20 cellular contexts compared by ENCODE assay signal in the genomic region with DNA sequence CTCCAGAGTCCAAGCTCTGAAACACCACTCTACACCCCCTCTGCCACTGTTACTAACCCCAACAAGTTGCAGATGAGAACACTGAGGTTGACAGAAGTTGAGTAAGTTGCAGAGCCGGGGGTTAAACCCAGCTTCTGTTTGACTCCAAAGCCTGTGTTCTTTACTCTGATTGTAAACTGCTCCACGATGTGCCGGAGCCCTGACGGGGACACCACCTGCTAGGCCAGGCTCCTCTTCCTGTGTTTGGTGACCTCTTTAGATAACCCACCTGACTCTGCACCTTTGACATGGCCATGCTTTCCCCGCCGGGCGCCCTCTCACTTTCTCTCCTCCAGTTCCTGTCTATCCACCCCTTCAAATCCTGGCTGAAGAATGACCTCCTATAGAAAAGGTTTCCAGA.
DNase-seq lines count a peak whose midpoint lies in the region; ATAC-seq, FAIRE-seq and TF ChIP-seq lines count a peak whose summit lies in the region.
"Had no signal": no experiment of that assay in that cellular context is flagged by ENCODE, and none has a peak within 500 bp of the region (broad histone marks: within the 10 kb centered on the region; RNA-seq: fewer than 3 reads in every experiment).

No MANE protein-coding gene starts in this region.

- TF ChIP-seq EP300 in H1 (IDR thresholded peaks at IDR 0.05; ENCODE audit: borderline replicate concordance in 1 of 2, low read depth in 2 of 2, low read length in 2 of 2), result no peak

- no peak overlapping the region for H3K27ac Mint-ChIP-seq in GM23338
- peak overlapping the region; percentile 71 for H3K27ac Mint-ChIP-seq in stimulated activated naive B cell treated with anti-CD40 and anti-IgM and Interleukin-4, amounts not matched to agents 10 μg/mL and 1 μg/mL and 100 μg/mL, for 72 hours
- H3K27ac Mint-ChIP-seq: CD8-positive, alpha-beta T cell had no signal

- no peak overlapping the region for H2BK20ac ChIP-seq in H1 (ENCODE audit: low read length)

- CTCF ChIA-PET in H1 (lab: Charles Lee; ENCODE audit: partially characterized antibody), result interaction anchor here (0.9 to 2.9 kb wide), 6 partner anchors 13 to 64 kb away, joined by 3 to 17 read pairs (median 6); no protein-coding TSS in a partner anchor

- H3K27me3 ChIP-seq in GM23338 (ENCODE audit: insufficient read depth) (no peaks in the 10 kb centered on the region), OCI-LY3 (ENCODE audit: low read depth, low read length) (no peaks in the 10 kb centered on the region), H1 (replicated peaks in 1 of 4; ENCODE audit: control insufficient read depth in 3 of 4, extremely low read depth in 1 of 4, insufficient read depth in 3 of 4, low read length in 3 of 4) (no peaks in the 10 kb centered on the region), uterus (no peaks in the 10 kb centered on the region)
- H3K27me3 ChIP-seq: BLaER1 treated with 17β-estradiol and CSF1 and Interleukin-3, amounts not matched to agents 10 nM and 100 nM had no signal

- H3K27ac ChIP-seq in GM23338 (ENCODE audit: low read depth), result no peak overlapping the region
- H3K27ac ChIP-seq in OCI-LY3 (ENCODE audit: low read length), result peak overlapping the region; percentile 40
- H3K27ac ChIP-seq in H1 (ENCODE audit: low read depth, low read length), result no peak overlapping the region
- no peak overlapping the region for H3K27ac ChIP-seq in uterus
- H3K27ac ChIP-seq: A549; BLaER1 treated with 17β-estradiol and CSF1 and Interleukin-3, amounts not matched to agents 10 nM and 100 nM had no signal

- no peak overlapping the region for H3K4ac ChIP-seq in H1 (replicated peaks; ENCODE audit: insufficient read length, low read depth, low read length)

- H2AFZ ChIP-seq in GM23338 (peak overlapping the region; percentile 60; the same call in 1 of the 2 replicates), OCI-LY3 (ENCODE audit: low read depth, low read length) (no peak overlapping the region), H1 (ENCODE audit: low read length) (0 out of 2 replicates have a peak overlapping the region, but pooled peaks have one; percentile 66)

- H3K4me1 ChIP-seq in GM23338 (ENCODE audit: insufficient read depth), result peaks cover 26% of the 10 kb centered on the region
- H3K4me1 ChIP-seq in OCI-LY3 (ENCODE audit: low read length), result peaks cover 58% of the 10 kb centered on the region
- H3K4me1 ChIP-seq in H1 (replicated peaks in 1 of 4; ENCODE audit: control insufficient read depth in 3 of 4, insufficient read depth in 4 of 4, low read length in 3 of 4), result peaks cover 0 to 8% (median 3%) of the 10 kb centered on the region in 4 experiments; a peak in 4 of 7 replicates
- no peaks in the 10 kb centered on the region for H3K4me1 ChIP-seq in uterus

- DNase-seq in GM23338 (ENCODE audit: low spot score), result no peak
- no peak for DNase-seq in H1 (ENCODE audit: low read depth in 1 of 2, low spot score in 2 of 2)
- no peak for DNase-seq in stimulated activated naive B cell treated with anti-CD40 and anti-IgM and Interleukin-4, amounts not matched to agents 10 μg/mL and 1 μg/mL and 100 μg/mL, for 72 hours
- no peak for DNase-seq in uterus
- no peak for DNase-seq in NCI-H2196 treated with DMSO at 0.1 percent for 48 hours (lab: John Stamatoyannopoulos, UW; ENCODE audit: unreplicated experiment)
- DNase-seq: Calu3, DMS53, HCEC 1CT, IMR-90, Karpas-422, NCI-H1092, NCI-H1694 treated with DMSO at 0.1 percent for 48 hours, NCI-H226, NCI-H524 treated with DMSO at 0.1 percent for 48 hours had no signal

- H3K4me1 Mint-ChIP-seq in GM23338, result peaks cover 28% of the 10 kb centered on the region
- peaks cover 73 to 94% of the 10 kb centered on the region in 2 donors for H3K4me1 Mint-ChIP-seq in stimulated activated naive B cell treated with anti-CD40 and anti-IgM and Interleukin-4, amounts not matched to agents 10 μg/mL and 1 μg/mL and 100 μg/mL, for 72 hours

- H4K20me1 ChIP-seq in GM23338 (replicated peaks; ENCODE audit: insufficient read depth), result no peaks in the 10 kb centered on the region
- H4K20me1 ChIP-seq in OCI-LY3 (ENCODE audit: insufficient read depth, low read length), result peaks cover 77% of the 10 kb centered on the region
- no peaks in the 10 kb centered on the region for H4K20me1 ChIP-seq in H1 (replicated peaks in 1 of 2; ENCODE audit: control insufficient read depth in 1 of 2, insufficient read depth in 2 of 2, low read length in 2 of 2)

- no peaks in the 10 kb centered on the region for H3K36me3 ChIP-seq in GM23338 (ENCODE audit: insufficient read depth)
- peaks cover 90% of the 10 kb centered on the region for H3K36me3 ChIP-seq in OCI-LY3 (replicated peaks; ENCODE audit: low read depth, low read length)
- no peaks in the 10 kb centered on the region for H3K36me3 ChIP-seq in H1 (ENCODE audit: control insufficient read depth in 2 of 4, insufficient read depth in 4 of 4, low read length in 3 of 4)
- H3K36me3 ChIP-seq in uterus, result no peaks in the 10 kb centered on the region

- no peak overlapping the region for H3K56ac ChIP-seq in H1 (replicated peaks; ENCODE audit: insufficient read length, low read depth, low read length)

- no peak overlapping the region for H4K8ac ChIP-seq in H1 (ENCODE audit: extremely low read depth, insufficient read depth, low read length)

- no peak overlapping the region for H3K23ac ChIP-seq in H1 (ENCODE audit: insufficient read length)

- H3K4me3 ChIP-seq in GM23338 (no peak overlapping the region), OCI-LY3 (ENCODE audit: low read length) (no peak overlapping the region), H1 (ENCODE audit: extremely low read depth in 1 of 4, insufficient read depth in 2 of 4, low read depth in 3 of 4, low read length in 4 of 4) (no peak overlapping the region), uterus (no peak overlapping the region)
- H3K4me3 ChIP-seq: A549; BLaER1 treated with 17β-estradiol and CSF1 and Interleukin-3, amounts not matched to agents 10 nM and 100 nM had no signal

- POLR2A ChIA-PET in H1 (lab: Charles Lee; ENCODE audit: partially characterized antibody), result no interaction called here

- TF ChIP-seq RAD21 in H1 (IDR thresholded peaks at IDR 0.05 in 1 of 2, conservative IDR thresholded peaks at IDR 0.05 in 1 of 2; ENCODE audit: low read depth in 2 of 2, low read length in 2 of 2), result no peak

- no peak for TF ChIP-seq CTCF in GM23338 (conservative IDR thresholded peaks at IDR 0.05; ENCODE audit: low read depth in 2 of 2)
- no peak for TF ChIP-seq CTCF in OCI-LY3 (IDR thresholded peaks at IDR 0.05; ENCODE audit: low read depth, low read length)
- no peak for TF ChIP-seq CTCF in H1 (IDR thresholded peaks at IDR 0.05; ENCODE audit: control extremely low read depth in 1 of 3, insufficient read depth in 1 of 3, low read depth in 1 of 3, low read length in 3 of 3)
- TF ChIP-seq CTCF in uterus (IDR thresholded peaks at IDR 0.05), result no peak

- no peaks in the 10 kb centered on the region for H3K79me1 ChIP-seq in H1 (ENCODE audit: low read depth, low read length)

- 82% methylated on average over 7 of the region's 7 CpGs; no CpG with 5 or more reads in 1 of the 2 experiments for WGBS in H1 (ENCODE audit: extremely low coverage in 1 of 2, insufficient coverage in 1 of 2, insufficient read length in 1 of 2, insufficient replicate concordance in 2 of 2, low coverage in 1 of 2, low lambda C conversion rate in 2 of 2, missing lambda C conversion rate in 1 of 2), 2 experiments

- no peak overlapping the region for H2AK5ac ChIP-seq in H1 (ENCODE audit: low read depth, low read length)

- H3K27me3 Mint-ChIP-seq in GM23338 (ENCODE audit: insufficient read depth, low read depth, poor library complexity), result peaks cover 7% of the 10 kb centered on the region
- no peaks in the 10 kb centered on the region for H3K27me3 Mint-ChIP-seq in stimulated activated naive B cell treated with anti-CD40 and anti-IgM and Interleukin-4, amounts not matched to agents 10 μg/mL and 1 μg/mL and 100 μg/mL, for 72 hours

- H4K5ac ChIP-seq in H1 (ENCODE audit: insufficient read length, low read depth, low read length), result no peak overlapping the region

- intact Hi-C loops in uterus (cut with DNase I; ENCODE audit: low total_unique reads), result no loop called here

- H4K91ac ChIP-seq in H1 (replicated peaks; ENCODE audit: insufficient read length, low read length), result no peak overlapping the region

- H3K9me2 ChIP-seq in GM23338 (ENCODE audit: insufficient read depth), result no peaks in the 10 kb centered on the region

- H3K4me2 ChIP-seq in GM23338 (peak overlapping the region; percentile 31; the same call in 1 of the 2 replicates), OCI-LY3 (ENCODE audit: low read length) (no peak overlapping the region), H1 (ENCODE audit: insufficient read depth in 1 of 2, low read depth in 2 of 2, low read length in 2 of 2) (no peak overlapping the region)
- H3K4me2 ChIP-seq: BLaER1 treated with 17β-estradiol and CSF1 and Interleukin-3, amounts not matched to agents 10 nM and 100 nM had no signal

- no peaks in the 10 kb centered on the region for H3K36me3 Mint-ChIP-seq in GM23338 (ENCODE audit: low read depth)
- peaks cover 64 to 93% of the 10 kb centered on the region in 2 donors for H3K36me3 Mint-ChIP-seq in stimulated activated naive B cell treated with anti-CD40 and anti-IgM and Interleukin-4, amounts not matched to agents 10 μg/mL and 1 μg/mL and 100 μg/mL, for 72 hours
- H3K36me3 Mint-ChIP-seq: CD8-positive, alpha-beta T cell had no signal

- no peaks in the 10 kb centered on the region for H3K9me3 ChIP-seq in OCI-LY3 (ENCODE audit: insufficient read depth, low read length)
- H3K9me3 ChIP-seq in H1 (ENCODE audit: insufficient read depth in 2 of 2, low read depth in 1 of 2, low read length in 1 of 2), result no peaks in the 10 kb centered on the region
- no peaks in the 10 kb centered on the region for H3K9me3 ChIP-seq in uterus

- TF ChIP-seq POLR2A in H1 (IDR thresholded peaks at IDR 0.05; ENCODE audit: control extremely low read depth in 1 of 2, low read depth in 2 of 2, low read length in 2 of 2) (no peak), uterus (IDR thresholded peaks at IDR 0.05) (no peak)

- no peak overlapping the region for H3K18ac ChIP-seq in H1 (ENCODE audit: extremely low read depth, low read length)

- H3F3A ChIP-seq in GM23338 (replicated peaks; ENCODE audit: low read depth), result no peaks in the 10 kb centered on the region

- ATAC-seq in GM23338 (no peak), GM21423 (IDR thresholded peaks at IDR 0.05; ENCODE audit: unreplicated experiment) (no peak)
- no peak for ATAC-seq in stimulated activated naive B cell treated with anti-CD40 and anti-IgM and Interleukin-4, amounts not matched to agents 10 μg/mL and 1 μg/mL and 100 μg/mL, for 72 hours (replicated peaks)
- ATAC-seq: CD8-positive, alpha-beta T cell had no signal

- no peak overlapping the region for H2BK5ac ChIP-seq in H1 (ENCODE audit: low read depth, low read length)

- H3K9ac ChIP-seq in OCI-LY3 (ENCODE audit: low read length) (no peak overlapping the region), H1 (replicated peaks in 1 of 4; ENCODE audit: extremely low read depth in 1 of 4, low read depth in 3 of 4, low read length in 3 of 4) (no peak overlapping the region)
- H3K9ac ChIP-seq: BLaER1 treated with 17β-estradiol and CSF1 and Interleukin-3, amounts not matched to agents 10 nM and 100 nM had no signal

- peaks cover 3% of the 10 kb centered on the region; the same call in 2 of the 3 replicates for H3K9me3 Mint-ChIP-seq in GM23338
- H3K9me3 Mint-ChIP-seq in stimulated activated naive B cell treated with anti-CD40 and anti-IgM and Interleukin-4, amounts not matched to agents 10 μg/mL and 1 μg/mL and 100 μg/mL, for 72 hours, result peaks cover 2 to 4% of the 10 kb centered on the region in 2 donors

- FAIRE-seq in H1 (lab: Jason Lieb, UNC), result no peak
- FAIRE-seq: A549, HTR-8/SVneo had no signal

- no peak overlapping the region for H2BK15ac ChIP-seq in H1 (ENCODE audit: low read length)

- H2BK12ac ChIP-seq in H1 (ENCODE audit: low read depth, low read length), result no peak overlapping the region

- H3K14ac ChIP-seq in H1 (ENCODE audit: insufficient read length), result no peak overlapping the region

- peaks cover 1% of the 10 kb centered on the region; the same call in 1 of the 2 replicates for H3K23me2 ChIP-seq in H1 (ENCODE audit: low read depth, low read length)

- H2BK120ac ChIP-seq in H1 (replicated peaks; ENCODE audit: low read depth, low read length), result no peak overlapping the region

- no peak overlapping the region for H3K4me3 Mint-ChIP-seq in GM23338
- peak overlapping the region; percentile 5 to 15 for H3K4me3 Mint-ChIP-seq in stimulated activated naive B cell treated with anti-CD40 and anti-IgM and Interleukin-4, amounts not matched to agents 10 μg/mL and 1 μg/mL and 100 μg/mL, for 72 hours
- H3K4me3 Mint-ChIP-seq: CD8-positive, alpha-beta T cell had no signal

- no peaks in the 10 kb centered on the region for H3K79me2 ChIP-seq in GM23338 (replicated peaks; ENCODE audit: insufficient read depth)
- peaks cover 97% of the 10 kb centered on the region for H3K79me2 ChIP-seq in OCI-LY3 (ENCODE audit: low read length)
- no peaks in the 10 kb centered on the region for H3K79me2 ChIP-seq in H1 (ENCODE audit: control insufficient read depth in 1 of 2, insufficient read depth in 2 of 2, low read length in 2 of 2)
